ENCODE assay signal across 21 cellular contexts in the genomic region with DNA sequence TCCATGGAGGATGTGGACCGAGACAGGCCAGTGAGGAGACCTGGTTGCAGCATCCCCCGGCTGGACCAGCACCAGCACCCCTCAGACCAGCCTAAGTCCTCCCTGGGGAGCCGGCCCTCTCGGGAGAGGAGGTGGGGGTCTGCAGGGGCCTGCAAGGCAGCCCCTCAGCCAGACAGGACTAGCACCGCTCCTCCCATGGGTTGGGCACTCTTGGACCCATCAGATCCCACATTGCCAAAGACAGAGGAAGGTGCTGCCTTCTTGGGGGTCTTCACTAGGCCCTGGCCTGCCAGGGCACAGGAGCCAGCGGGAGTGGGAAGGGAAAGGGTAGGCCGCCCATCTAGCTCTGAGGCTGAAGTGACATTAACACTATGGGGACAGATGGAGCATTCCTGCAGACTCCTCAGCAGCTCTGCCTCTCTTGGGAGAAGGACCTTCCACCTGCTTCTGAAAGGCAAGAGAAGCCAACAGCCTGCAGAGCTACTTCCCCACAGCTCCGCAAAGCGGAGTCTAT. TPM values are rescaled to one million over a fixed set of nuclear protein-coding genes. Genes with fewer than 3 reads are reported as not detected.
DNase-seq lines count a peak whose midpoint lies in the region; ATAC-seq and TF ChIP-seq lines count a peak whose summit lies in the region.
"Had no signal": no experiment of that assay in that cellular context is flagged by ENCODE, and none has a peak within 500 bp of the region (broad histone marks: within the 10 kb centered on the region; RNA-seq: fewer than 3 reads in every experiment).

No MANE protein-coding gene starts in this region.

- peaks cover 1% of the 10 kb centered on the region for H3K36me3 Mint-ChIP-seq in T-helper 1 cell treated with Interleukin-12 subunit alpha and Interleukin-12 subunit beta and Interleukin-4 antibody, amounts not matched to agents 30 μg/mL and 1 μg/mL, for 36 hours (ENCODE audit: low read depth)
- no peaks in the 10 kb centered on the region for H3K36me3 Mint-ChIP-seq in natural killer cell treated with Interleukin-12 subunit alpha and Interleukin-12 subunit beta and Interleukin-15 and Interleukin-18, amount 100 ng/mL, for 72 hours
- no peaks in the 10 kb centered on the region for H3K36me3 Mint-ChIP-seq in natural killer cell

- intact Hi-C loops in natural killer cell (cut with micrococcal nuclease) (no loop called here), Right ventricle myocardium superior (cut with DNase I) (no loop called here)

- H3K4me3 Mint-ChIP-seq in T-helper 1 cell treated with Interleukin-12 subunit alpha and Interleukin-12 subunit beta and Interleukin-4 antibody, amounts not matched to agents 30 μg/mL and 1 μg/mL, for 36 hours: no peak overlapping the region
- H3K4me3 Mint-ChIP-seq in natural killer cell treated with Interleukin-12 subunit alpha and Interleukin-12 subunit beta and Interleukin-15 and Interleukin-18, amount 100 ng/mL, for 72 hours: peak overlapping the region; percentile 81
- H3K4me3 Mint-ChIP-seq in natural killer cell: no peak overlapping the region

- H3K27me3 Mint-ChIP-seq in T-helper 1 cell treated with Interleukin-12 subunit alpha and Interleukin-12 subunit beta and Interleukin-4 antibody, amounts not matched to agents 30 μg/mL and 1 μg/mL, for 36 hours (ENCODE audit: low read depth): no peaks in the 10 kb centered on the region
- no peaks in the 10 kb centered on the region for H3K27me3 Mint-ChIP-seq in natural killer cell treated with Interleukin-12 subunit alpha and Interleukin-12 subunit beta and Interleukin-15 and Interleukin-18, amount 100 ng/mL, for 72 hours
- no peaks in the 10 kb centered on the region for H3K27me3 Mint-ChIP-seq in natural killer cell (ENCODE audit: low read depth in 2 of 2)

- H3K9me3 Mint-ChIP-seq in T-helper 1 cell treated with Interleukin-12 subunit alpha and Interleukin-12 subunit beta and Interleukin-4 antibody, amounts not matched to agents 30 μg/mL and 1 μg/mL, for 36 hours: no peaks in the 10 kb centered on the region
- H3K9me3 Mint-ChIP-seq in natural killer cell treated with Interleukin-12 subunit alpha and Interleukin-12 subunit beta and Interleukin-15 and Interleukin-18, amount 100 ng/mL, for 72 hours: no peaks in the 10 kb centered on the region
- H3K9me3 Mint-ChIP-seq in natural killer cell: no peaks in the 10 kb centered on the region

- ATAC-seq in natural killer cell treated with Interleukin-12 subunit alpha and Interleukin-12 subunit beta and Interleukin-15 and Interleukin-18, amount 100 ng/mL, for 72 hours: no peak
- no peak for ATAC-seq in natural killer cell
- no peak for ATAC-seq in GM21737 (IDR thresholded peaks at IDR 0.05; ENCODE audit: unreplicated experiment)
- ATAC-seq in Right ventricle myocardium superior (ENCODE audit: poor library complexity): no peak

- H3K27ac Mint-ChIP-seq in T-helper 1 cell treated with Interleukin-12 subunit alpha and Interleukin-12 subunit beta and Interleukin-4 antibody, amounts not matched to agents 30 μg/mL and 1 μg/mL, for 36 hours: peak overlapping the region; percentile 93
- peak overlapping the region; percentile 74 to 85 for H3K27ac Mint-ChIP-seq in natural killer cell treated with Interleukin-12 subunit alpha and Interleukin-12 subunit beta and Interleukin-15 and Interleukin-18, amount 100 ng/mL, for 72 hours
- no peak overlapping the region for H3K27ac Mint-ChIP-seq in natural killer cell

- DNase-seq in T-helper 1 cell (no peak), natural killer cell (no peak), myocyte (ENCODE audit: low read depth) (peak; percentile 44), Right ventricle myocardium superior (no peak), hippocampal formation (lab: John Stamatoyannopoulos, UW) (no peak)
- no peak for DNase-seq in natural killer cell treated with Interleukin-12 subunit alpha and Interleukin-12 subunit beta and Interleukin-15 and Interleukin-18, amount 100 ng/mL, for 72 hours (ENCODE audit: low spot score)
- DNase-seq: BE2C, DMS79 treated with DMSO at 0.1 percent for 48 hours, HCEC 1CT, IMR-90, Kasumi-1, MM.1S, NCI-H1092 treated with DMSO at 0.1 percent for 48 hours, NCI-H1694, NCI-H510A treated with DMSO at 0.1 percent for 48 hours, NCI-H82, PC-9 had no signal

- TF ChIP-seq CTCF in natural killer cell (IDR thresholded peaks at IDR 0.05): no peak

- H3K4me1 Mint-ChIP-seq in T-helper 1 cell treated with Interleukin-12 subunit alpha and Interleukin-12 subunit beta and Interleukin-4 antibody, amounts not matched to agents 30 μg/mL and 1 μg/mL, for 36 hours (ENCODE audit: low read depth): peaks cover 52% of the 10 kb centered on the region
- H3K4me1 Mint-ChIP-seq in natural killer cell treated with Interleukin-12 subunit alpha and Interleukin-12 subunit beta and Interleukin-15 and Interleukin-18, amount 100 ng/mL, for 72 hours (ENCODE audit: low read depth in 2 of 2): peaks cover 28 to 32% of the 10 kb centered on the region in 2 donors
- peaks cover 0 to 14% of the 10 kb centered on the region in 2 donors for H3K4me1 Mint-ChIP-seq in natural killer cell

RNA-seq across cellular contexts. Expression of a gene that starts 6.8 kb away (rescaled TPM):
- total RNA-seq in natural killer cell treated with Interleukin-12 subunit alpha and Interleukin-12 subunit beta and Interleukin-15 and Interleukin-18, amount 100 ng/mL, for 72 hours: 10 to 100 TPM in 1 of 2 donors, 1 to 10 TPM in 1; 8.4 to 19.6 TPM
- total RNA-seq in natural killer cell: 1 to 10 TPM in 1 of 3 donors, under 1 TPM in 1, not detected in 1; 0.80 to 1.4 TPM
- not detected in 2 replicates for total RNA-seq in myocyte
- polyA plus RNA-seq in myocyte (2012): not detected
- total RNA-seq in Right ventricle myocardium superior: not detected
- total RNA-seq: G401, HT1080, IMR-90, PC-9 had no signal
- polyA plus RNA-seq: IMR-90 had no signal

RNA-seq across cellular contexts. Expression of a gene that starts 9.0 kb away (rescaled TPM):
- 1 to 10 TPM in 1 of 2 donors, not detected in 1; 2.6 TPM for total RNA-seq in natural killer cell treated with Interleukin-12 subunit alpha and Interleukin-12 subunit beta and Interleukin-15 and Interleukin-18, amount 100 ng/mL, for 72 hours
- total RNA-seq in natural killer cell (1 to 10 TPM in 1 of 3 donors, not detected in 2; 8.1 TPM), myocyte (not detected in 2 replicates), Right ventricle myocardium superior (not detected)
- not detected for polyA plus RNA-seq in myocyte (2012)
- total RNA-seq: G401, HT1080, IMR-90, PC-9 had no signal
- polyA plus RNA-seq: IMR-90 had no signal

Comparison
In these comparisons a context has a peak if more than half of its experiments do, and no peak if none do; other contexts are left out.
1. H3K27ac Mint-ChIP-seq: peak in T-helper 1 cell treated with Interleukin-12 subunit alpha and Interleukin-12 subunit beta and Interleukin-4 antibody, amounts not matched to agents 30 μg/mL and 1 μg/mL, for 36 hours (single experiment) and natural killer cell treated with Interleukin-12 subunit alpha and Interleukin-12 subunit beta and Interleukin-15 and Interleukin-18, amount 100 ng/mL, for 72 hours (2 of 2); none in natural killer cell (0 of 2).